ENCODE assay signal across 12 cellular contexts in the genomic region with DNA sequence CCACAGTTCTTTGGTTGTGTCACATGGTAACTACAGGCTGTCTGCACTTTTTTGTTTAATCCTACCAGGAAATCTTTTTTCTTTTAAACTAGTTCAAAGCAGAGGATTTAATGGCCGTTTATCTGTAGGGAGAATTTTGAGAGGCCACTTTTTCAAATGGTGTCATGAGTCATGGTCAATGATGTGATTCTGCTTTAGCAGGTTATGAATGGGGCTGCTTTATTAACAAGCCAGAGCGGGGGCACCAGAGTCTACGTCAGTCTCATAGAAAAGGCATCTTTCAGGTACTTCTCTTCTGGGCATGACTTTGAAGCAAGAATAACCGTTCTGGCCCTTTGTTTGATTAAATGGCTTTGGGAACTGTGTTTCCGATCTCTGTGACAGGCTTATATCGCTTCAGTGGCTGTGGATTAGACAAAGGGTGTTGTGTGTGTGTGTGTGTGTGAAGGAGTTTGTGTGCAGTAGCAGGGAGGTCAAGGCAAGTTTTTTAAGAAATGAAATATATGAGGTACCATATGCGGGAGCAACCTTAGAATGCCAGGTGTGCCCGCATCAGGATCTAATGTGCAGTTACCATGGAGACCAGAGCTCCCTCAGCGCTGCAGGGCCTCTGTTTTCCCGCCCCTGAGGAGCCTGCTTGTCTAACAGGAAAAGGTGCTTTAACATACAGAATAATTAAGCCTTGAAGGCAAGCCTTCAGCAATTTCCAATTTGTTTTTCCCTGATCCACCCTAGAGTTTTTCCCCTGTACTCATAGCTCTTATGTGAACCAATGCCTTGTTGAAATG.
DNase-seq lines count a peak whose midpoint lies in the region; ATAC-seq and TF ChIP-seq lines count a peak whose summit lies in the region.
"Had no signal": no experiment of that assay in that cellular context is flagged by ENCODE, and none has a peak within 500 bp of the region (broad histone marks: within the 10 kb centered on the region; RNA-seq: fewer than 3 reads in every experiment).

No MANE protein-coding gene starts in this region.

- no peak overlapping the region for H3K4me3 Mint-ChIP-seq in nephron
- H3K4me3 Mint-ChIP-seq in activated T-cell treated with anti-CD3 and anti-CD28 coated beads, Interleukin-2, amount 50 U/mL, for 72 hours, result no peak overlapping the region
- H3K4me3 Mint-ChIP-seq in natural killer cell treated with Interleukin-12 subunit alpha and Interleukin-12 subunit beta and Interleukin-15 and Interleukin-18, amount 100 ng/mL, for 72 hours, result no peak overlapping the region
- H3K4me3 Mint-ChIP-seq: dendritic cell treated with granulocyte-macrophage colony-stimulating factor and Interleukin-4, amounts not matched to agents 40 ng/mL and 50 ng/mL, for 4 days had no signal

- peak overlapping the region in 2 of 3 experiments; percentile 12 to 14 for H3K27ac Mint-ChIP-seq in nephron
- no peak overlapping the region for H3K27ac Mint-ChIP-seq in activated T-cell treated with anti-CD3 and anti-CD28 coated beads, Interleukin-2, amount 50 U/mL, for 72 hours
- H3K27ac Mint-ChIP-seq in natural killer cell treated with Interleukin-12 subunit alpha and Interleukin-12 subunit beta and Interleukin-15 and Interleukin-18, amount 100 ng/mL, for 72 hours, result no peak overlapping the region
- H3K27ac Mint-ChIP-seq: activated T-helper 2 cell treated with anti-CD3 and anti-CD28 coated beads, Interferon-gamma antibody, Interleukin-2, Interleukin-4, amounts not matched to agents 10 μg/mL and 5 μg/mL and 100 μg/mL, durations not matched to agents 14 hours and 24 hours and 36 hours; dendritic cell treated with granulocyte-macrophage colony-stimulating factor and Interleukin-4, amounts not matched to agents 40 ng/mL and 50 ng/mL, for 4 days had no signal

- no peaks in the 10 kb centered on the region for H3K27me3 Mint-ChIP-seq in nephron (ENCODE audit: low read depth)
- H3K27me3 Mint-ChIP-seq in activated T-cell treated with anti-CD3 and anti-CD28 coated beads, Interleukin-2, amount 50 U/mL, for 72 hours (ENCODE audit: low read depth), result no peaks in the 10 kb centered on the region
- no peaks in the 10 kb centered on the region for H3K27me3 Mint-ChIP-seq in natural killer cell treated with Interleukin-12 subunit alpha and Interleukin-12 subunit beta and Interleukin-15 and Interleukin-18, amount 100 ng/mL, for 72 hours
- H3K27me3 Mint-ChIP-seq: dendritic cell treated with granulocyte-macrophage colony-stimulating factor and Interleukin-4, amounts not matched to agents 40 ng/mL and 50 ng/mL, for 4 days had no signal

- peaks cover 4% of the 10 kb centered on the region for H3K9me3 Mint-ChIP-seq in nephron
- H3K9me3 Mint-ChIP-seq in activated T-cell treated with anti-CD3 and anti-CD28 coated beads, Interleukin-2, amount 50 U/mL, for 72 hours, result peaks cover 1 to 3% of the 10 kb centered on the region in 2 donors
- no peaks in the 10 kb centered on the region for H3K9me3 Mint-ChIP-seq in natural killer cell treated with Interleukin-12 subunit alpha and Interleukin-12 subunit beta and Interleukin-15 and Interleukin-18, amount 100 ng/mL, for 72 hours
- H3K9me3 Mint-ChIP-seq: activated T-helper 2 cell treated with anti-CD3 and anti-CD28 coated beads, Interferon-gamma antibody, Interleukin-2, Interleukin-4, amounts not matched to agents 10 μg/mL and 5 μg/mL and 100 μg/mL, durations not matched to agents 14 hours and 24 hours and 36 hours; dendritic cell treated with granulocyte-macrophage colony-stimulating factor and Interleukin-4, amounts not matched to agents 40 ng/mL and 50 ng/mL, for 4 days had no signal

- DNase-seq in DMS53 treated with DMSO at 0.1 percent for 48 hours (lab: John Stamatoyannopoulos, UW; ENCODE audit: unreplicated experiment) (peak; percentile 31), NCI-H187 (lab: John Stamatoyannopoulos, UW) (peak; percentile 26 to 57), RPMI7951 (ENCODE audit: low read depth) (peak; percentile 8), left lobe of liver (ENCODE audit: low spot score) (no peak), omental fat pad (ENCODE audit: low spot score) (no peak)
- DNase-seq in activated T-cell treated with anti-CD3 and anti-CD28 coated beads, Interleukin-2, amount 50 U/mL, for 72 hours, result no peak
- no peak for DNase-seq in natural killer cell treated with Interleukin-12 subunit alpha and Interleukin-12 subunit beta and Interleukin-15 and Interleukin-18, amount 100 ng/mL, for 72 hours (ENCODE audit: low spot score)
- DNase-seq: DND-41, lower lobe of right lung had no signal

- H3K4me1 Mint-ChIP-seq in nephron, result peaks cover 3% of the 10 kb centered on the region
- H3K4me1 Mint-ChIP-seq in activated T-cell treated with anti-CD3 and anti-CD28 coated beads, Interleukin-2, amount 50 U/mL, for 72 hours (ENCODE audit: low read depth), result peaks cover 8% of the 10 kb centered on the region
- no peaks in the 10 kb centered on the region for H3K4me1 Mint-ChIP-seq in natural killer cell treated with Interleukin-12 subunit alpha and Interleukin-12 subunit beta and Interleukin-15 and Interleukin-18, amount 100 ng/mL, for 72 hours (ENCODE audit: low read depth in 2 of 2)

- H3K36me3 Mint-ChIP-seq in nephron (ENCODE audit: low read depth), result no peaks in the 10 kb centered on the region
- H3K36me3 Mint-ChIP-seq in activated T-cell treated with anti-CD3 and anti-CD28 coated beads, Interleukin-2, amount 50 U/mL, for 72 hours (ENCODE audit: insufficient read depth in 2 of 2), result peaks cover 4 to 5% of the 10 kb centered on the region in 2 donors
- H3K36me3 Mint-ChIP-seq in natural killer cell treated with Interleukin-12 subunit alpha and Interleukin-12 subunit beta and Interleukin-15 and Interleukin-18, amount 100 ng/mL, for 72 hours, result no peaks in the 10 kb centered on the region

- ATAC-seq in activated T-cell treated with anti-CD3 and anti-CD28 coated beads, Interleukin-2, amount 50 U/mL, for 72 hours (replicated peaks in 1 of 2), result no peak
- ATAC-seq in left lobe of liver, result no peak
- no peak for ATAC-seq in omental fat pad (ENCODE audit: low FRiP score)
- no peak for ATAC-seq in natural killer cell treated with Interleukin-12 subunit alpha and Interleukin-12 subunit beta and Interleukin-15 and Interleukin-18, amount 100 ng/mL, for 72 hours
- ATAC-seq: lower lobe of right lung had no signal

- TF ChIP-seq CTCF in nephron (IDR thresholded peaks at IDR 0.05; ENCODE audit: unreplicated experiment in 3 of 3) (no peak), omental fat pad (IDR thresholded peaks at IDR 0.05) (no peak)

Comparison
In these comparisons a context has a peak if more than half of its experiments do, and no peak if none do; other contexts are left out.
1. DNase-seq: peak in DMS53 treated with DMSO at 0.1 percent for 48 hours (single experiment), NCI-H187 (2 of 2) and RPMI7951 (single experiment); none in activated T-cell treated with anti-CD3 and anti-CD28 coated beads, Interleukin-2, amount 50 U/mL, for 72 hours (0 of 2), left lobe of liver (single experiment), omental fat pad (single experiment) and natural killer cell treated with Interleukin-12 subunit alpha and Interleukin-12 subunit beta and Interleukin-15 and Interleukin-18, amount 100 ng/mL, for 72 hours (single experiment).
2. H3K27ac Mint-ChIP-seq: peak in nephron (2 of 3); none in activated T-cell treated with anti-CD3 and anti-CD28 coated beads, Interleukin-2, amount 50 U/mL, for 72 hours (single experiment) and natural killer cell treated with Interleukin-12 subunit alpha and Interleukin-12 subunit beta and Interleukin-15 and Interleukin-18, amount 100 ng/mL, for 72 hours (0 of 2).